Comparison of ENCODE assay signal across 17 cellular contexts in the genomic region with DNA sequence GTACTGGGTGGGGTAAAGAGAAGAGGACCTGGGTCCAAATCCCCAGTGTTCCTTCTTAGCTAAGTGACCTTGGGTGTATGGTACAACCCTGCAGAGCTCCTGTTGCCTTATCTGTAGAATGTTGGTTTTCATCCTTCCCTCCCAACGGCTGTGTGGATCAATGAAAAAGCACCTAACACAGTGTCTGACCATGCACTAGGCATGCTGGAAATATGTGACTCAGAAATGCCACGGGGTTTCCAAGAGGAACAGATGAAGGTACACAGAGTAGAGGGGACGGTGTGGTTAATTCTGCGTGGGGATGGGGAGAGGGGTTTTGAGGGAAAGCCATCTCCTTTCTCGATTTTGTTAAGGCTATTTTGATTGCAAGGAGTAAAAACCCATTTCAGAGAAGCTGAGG. TPM values are rescaled to one million over a fixed set of nuclear protein-coding genes. Genes with fewer than 3 reads are reported as not detected.
DNase-seq lines count a peak whose midpoint lies in the region; ATAC-seq lines count a peak whose summit lies in the region.
"Had no signal": no experiment of that assay in that cellular context is flagged by ENCODE, and none has a peak within 500 bp of the region (broad histone marks: within the 10 kb centered on the region; RNA-seq: fewer than 3 reads in every experiment).

No MANE protein-coding gene starts in this region.

- H3K4me3 Mint-ChIP-seq in central memory CD8-positive, alpha-beta T cell: no peak overlapping the region

- H3K36me3 Mint-ChIP-seq in activated naive CD4-positive, alpha-beta T cell treated with anti-CD3 and anti-CD28 coated beads, Interleukin-2, amount 50 U/mL, for 72 hours: peaks cover 26 to 76% of the 10 kb centered on the region in 2 donors
- peaks cover 30% of the 10 kb centered on the region for H3K36me3 Mint-ChIP-seq in central memory CD8-positive, alpha-beta T cell (ENCODE audit: insufficient read depth)

- H3K27me3 Mint-ChIP-seq in central memory CD8-positive, alpha-beta T cell: no peaks in the 10 kb centered on the region

- DNase-seq in activated CD4-positive, alpha-beta T cell treated with anti-CD3 and anti-CD28 coated beads for 48 hours: peak; percentile 32
- DNase-seq in activated CD4-positive, alpha-beta T cell treated with anti-CD3 and anti-CD28 coated beads, Interleukin-2, amount 50 U/mL, for 1 hour: no peak
- DNase-seq in activated naive CD4-positive, alpha-beta T cell treated with anti-CD3 and anti-CD28 coated beads, Interleukin-2, amount 50 U/mL, for 72 hours (ENCODE audit: low spot score in 2 of 2): no peak
- DNase-seq in activated naive CD4-positive, alpha-beta T cell treated with Interleukin-2 at 50 U/mL for 16 hours: no peak
- no peak for DNase-seq in central memory CD8-positive, alpha-beta T cell (ENCODE audit: low spot score in 2 of 2)
- DNase-seq in stimulated activated naive CD8-positive, alpha-beta T cell treated with anti-CD3 and anti-CD28 coated beads, Interleukin-15, Interleukin-2, amounts not matched to agents 100 U/mL and 50 U/mL, for 24 hours: peak; percentile 26
- DNase-seq: Caco-2; H7; Karpas-422; MM.1S; NCI-H1105; NCI-H187; NCI-H69; NK-92 treated with Interleukin-12 subunit alpha and Interleukin-12 subunit beta, amount 100 ng/mL, for 24 hours; OCI-M1 had no signal

- peak overlapping the region; percentile 39 to 70 for H3K27ac Mint-ChIP-seq in activated naive CD4-positive, alpha-beta T cell treated with anti-CD3 and anti-CD28 coated beads, Interleukin-2, amount 50 U/mL, for 72 hours
- H3K27ac Mint-ChIP-seq in central memory CD8-positive, alpha-beta T cell (ENCODE audit: low read depth): peak overlapping the region; percentile 75

- H3K4me1 Mint-ChIP-seq in central memory CD8-positive, alpha-beta T cell: peaks cover 50% of the 10 kb centered on the region

- H3K9me3 Mint-ChIP-seq in activated naive CD4-positive, alpha-beta T cell treated with anti-CD3 and anti-CD28 coated beads, Interleukin-2, amount 50 U/mL, for 72 hours: no peaks in the 10 kb centered on the region
- no peaks in the 10 kb centered on the region for H3K9me3 Mint-ChIP-seq in central memory CD8-positive, alpha-beta T cell

- ATAC-seq in activated naive CD4-positive, alpha-beta T cell treated with anti-CD3 and anti-CD28 coated beads, Interleukin-2, amount 50 U/mL, for 72 hours: peak in 1 of 2 donors; percentile 63
- ATAC-seq in central memory CD8-positive, alpha-beta T cell (replicated peaks; ENCODE audit: extremely low read depth, poor library complexity, severe bottlenecking): no peak
- peak; percentile 79 for ATAC-seq in stimulated activated naive CD8-positive, alpha-beta T cell treated with anti-CD3 and anti-CD28 coated beads, Interleukin-15, Interleukin-2, amounts not matched to agents 100 U/mL and 50 U/mL, for 24 hours
- ATAC-seq in HG03457 (IDR thresholded peaks at IDR 0.05; ENCODE audit: unreplicated experiment): no peak
- ATAC-seq in HG03342 (IDR thresholded peaks at IDR 0.05; ENCODE audit: unreplicated experiment): no peak

RNA-seq across cellular contexts. Expression of a gene that starts 8.6 kb away (rescaled TPM):
- total RNA-seq in activated naive CD4-positive, alpha-beta T cell treated with anti-CD3 and anti-CD28 coated beads, Interleukin-2, amount 50 U/mL, for 72 hours: 10 to 100 TPM; 40.7 to 66.1 TPM

RNA-seq across cellular contexts. Expression of a gene that starts 10.6 kb away (rescaled TPM):
- total RNA-seq in activated naive CD4-positive, alpha-beta T cell treated with anti-CD3 and anti-CD28 coated beads, Interleukin-2, amount 50 U/mL, for 72 hours: 1 to 10 TPM; 6.1 to 7.0 TPM

Comparison
In these comparisons a context has a peak if more than half of its experiments do, and no peak if none do; other contexts are left out.
1. DNase-seq: peak in activated CD4-positive, alpha-beta T cell treated with anti-CD3 and anti-CD28 coated beads for 48 hours (single experiment) and stimulated activated naive CD8-positive, alpha-beta T cell treated with anti-CD3 and anti-CD28 coated beads, Interleukin-15, Interleukin-2, amounts not matched to agents 100 U/mL and 50 U/mL, for 24 hours (single experiment); none in activated CD4-positive, alpha-beta T cell treated with anti-CD3 and anti-CD28 coated beads, Interleukin-2, amount 50 U/mL, for 1 hour (single experiment), activated naive CD4-positive, alpha-beta T cell treated with anti-CD3 and anti-CD28 coated beads, Interleukin-2, amount 50 U/mL, for 72 hours (0 of 2), activated naive CD4-positive, alpha-beta T cell treated with Interleukin-2 at 50 U/mL for 16 hours (single experiment) and central memory CD8-positive, alpha-beta T cell (0 of 2).